22 cellular contexts compared by ENCODE assay signal in genomic region chr1:94549706-94550105, GRCh38. TPM values are rescaled to one million over a fixed set of nuclear protein-coding genes. Genes with fewer than 3 reads are reported as not detected.
"Had no signal": no experiment of that assay in that cellular context is flagged by ENCODE, and none has a peak within 500 bp of the region (broad histone marks: within the 10 kb centered on the region; RNA-seq: fewer than 3 reads in every experiment).

No MANE protein-coding gene starts in this region.

- ATAC-seq: activated CD4-positive, alpha-beta T cell treated with anti-CD3 and anti-CD28 coated beads for 36 hours; activated naive CD4-positive, alpha-beta T cell treated with anti-CD3 and anti-CD28 coated beads, Interleukin-2, amount 50 U/mL, for 72 hours; heart right ventricle; natural killer cell; right cardiac atrium; WTC11 had no signal

- H3K4me3 ChIP-seq: adrenal gland, cardiac muscle cell, heart right ventricle, SK-N-MC, skin epidermis, suprapubic skin, upper lobe of left lung had no signal

- H3K4me3 Mint-ChIP-seq: activated CD4-positive, alpha-beta T cell treated with anti-CD3 and anti-CD28 coated beads for 36 hours; activated T-helper 1 cell treated with anti-CD3 and anti-CD28 coated beads, Interleukin-12 subunit alpha, Interleukin-12 subunit beta, Interleukin-2, Interleukin-4 antibody, amounts not matched to agents 30 ng/mL and 10 ng/mL and 1 ng/mL, durations not matched to agents 14 hours and 24 hours and 36 hours; immature natural killer cell; natural killer cell; stimulated activated naive CD8-positive, alpha-beta T cell treated with anti-CD3 and anti-CD28 coated beads, Interleukin-15, Interleukin-2, amounts not matched to agents 100 ng/mL and 50 ng/mL, for 24 hours; WTC11 had no signal

- H3K4me1 Mint-ChIP-seq: activated CD4-positive, alpha-beta T cell treated with anti-CD3 and anti-CD28 coated beads for 36 hours; immature natural killer cell; natural killer cell had no signal

- H3K27ac Mint-ChIP-seq: activated CD4-positive, alpha-beta T cell treated with anti-CD3 and anti-CD28 coated beads for 36 hours; activated naive CD4-positive, alpha-beta T cell treated with anti-CD3 and anti-CD28 coated beads, Interleukin-2, amount 50 U/mL, for 72 hours; activated T-helper 1 cell treated with anti-CD3 and anti-CD28 coated beads, Interleukin-12 subunit alpha, Interleukin-12 subunit beta, Interleukin-2, Interleukin-4 antibody, amounts not matched to agents 30 ng/mL and 10 ng/mL and 1 ng/mL, durations not matched to agents 14 hours and 24 hours and 36 hours; immature natural killer cell; natural killer cell; progenitor cell of endocrine pancreas; stimulated activated naive CD8-positive, alpha-beta T cell treated with anti-CD3 and anti-CD28 coated beads, Interleukin-15, Interleukin-2, amounts not matched to agents 100 ng/mL and 50 ng/mL, for 24 hours had no signal

- H3K36me3 ChIP-seq: adrenal gland, cardiac muscle cell, heart right ventricle, suprapubic skin, upper lobe of left lung had no signal

- DNase-seq: activated CD4-positive, alpha-beta T cell treated with anti-CD3 and anti-CD28 coated beads for 36 hours; activated CD4-positive, alpha-beta T cell treated with anti-CD3 and anti-CD28 coated beads, Interleukin-2, amount 50 U/mL, for 48 hours; activated gamma-delta T cell treated with Interleukin-2 at 50 U/mL for 16 hours; activated T-cell treated with anti-CD3 and anti-CD28 coated beads for 4 hours; adrenal gland; heart right ventricle; immature natural killer cell; natural killer cell; nucleus accumbens; right cardiac atrium; stimulated activated CD4-positive, alpha-beta T cell treated with anti-CD3 and anti-CD28 coated beads, Interleukin-15, amount 100 ng/mL, for 24 hours; stimulated activated CD4-positive, alpha-beta T cell treated with anti-CD3 and anti-CD28 coated beads, Interleukin-2, amount 100 ng/mL, for 48 hours; upper lobe of left lung had no signal

- H3K27me3 ChIP-seq: adrenal gland, cardiac muscle cell, heart right ventricle, suprapubic skin, upper lobe of left lung had no signal

- H3K36me3 Mint-ChIP-seq: activated naive CD4-positive, alpha-beta T cell treated with anti-CD3 and anti-CD28 coated beads, Interleukin-2, amount 50 U/mL, for 72 hours; immature natural killer cell; natural killer cell; WTC11 had no signal

- H3K27ac ChIP-seq: cardiac muscle cell, heart right ventricle, SK-N-MC, skin epidermis, suprapubic skin had no signal

- H3K27me3 Mint-ChIP-seq: progenitor cell of endocrine pancreas had no signal

- H3K9me3 Mint-ChIP-seq: activated naive CD4-positive, alpha-beta T cell treated with anti-CD3 and anti-CD28 coated beads, Interleukin-2, amount 50 U/mL, for 72 hours; activated T-helper 1 cell treated with anti-CD3 and anti-CD28 coated beads, Interleukin-12 subunit alpha, Interleukin-12 subunit beta, Interleukin-2, Interleukin-4 antibody, amounts not matched to agents 30 ng/mL and 10 ng/mL and 1 ng/mL, durations not matched to agents 14 hours and 24 hours and 36 hours; immature natural killer cell; natural killer cell; stimulated activated naive CD8-positive, alpha-beta T cell treated with anti-CD3 and anti-CD28 coated beads, Interleukin-15, Interleukin-2, amounts not matched to agents 100 ng/mL and 50 ng/mL, for 24 hours had no signal

- H3K9me3 ChIP-seq: adrenal gland, heart right ventricle, suprapubic skin, upper lobe of left lung had no signal

RNA-seq across cellular contexts. Expression of gene F3, which starts 8.1 kb away (rescaled TPM):
- polyA plus RNA-seq: immature natural killer cell had no signal
